9 cellular contexts compared by ENCODE assay signal in the genomic region with DNA sequence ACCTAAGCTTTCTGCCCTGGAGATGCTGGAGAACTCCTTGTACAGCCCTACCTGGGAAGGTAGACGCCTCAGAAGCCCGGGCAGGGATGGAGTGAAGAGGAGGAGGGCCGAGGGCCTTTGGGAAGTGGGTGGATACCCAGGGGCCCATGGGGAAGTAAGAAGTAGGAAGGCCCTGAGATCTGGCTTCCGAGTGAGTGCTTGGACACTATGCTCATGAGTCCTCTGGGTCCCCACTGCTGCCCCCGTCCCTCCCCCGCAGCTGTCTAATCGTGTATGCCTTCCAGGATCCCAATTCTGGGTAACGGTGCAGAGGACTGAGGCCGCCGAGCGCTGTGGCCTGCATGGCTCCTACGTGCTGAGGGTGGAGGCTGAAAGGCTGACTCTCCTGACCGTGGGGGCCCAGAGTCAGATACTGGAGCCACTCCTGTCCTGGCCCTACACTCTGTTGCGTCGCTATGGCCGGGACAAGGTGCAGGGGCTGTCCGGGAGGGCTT. TPM values are rescaled to one million over a fixed set of nuclear protein-coding genes. Genes with fewer than 3 reads are reported as not detected.
DNase-seq lines count a peak whose midpoint lies in the region; ATAC-seq and TF ChIP-seq lines count a peak whose summit lies in the region.
"Had no signal": no experiment of that assay in that cellular context is flagged by ENCODE, and none has a peak within 500 bp of the region (broad histone marks: within the 10 kb centered on the region; RNA-seq: fewer than 3 reads in every experiment).

No MANE protein-coding gene starts in this region.

- CTCF ChIA-PET in MCF 10A (lab: Yijun Ruan, JAX), result interaction anchor here (1.9 kb wide), 1 partner anchor 33 kb away, joined by 4 read pairs; no protein-coding TSS in a partner anchor

- intact Hi-C loops in breast epithelium (cut with DNase I; ENCODE audit: low total_unique reads) (loop anchor here (5.0 kb wide), 1 partner anchor 772 kb away; no protein-coding TSS in a partner anchor), MCF 10A (cut with micrococcal nuclease) (no loop called here), uterus (cut with DNase I; ENCODE audit: low total_unique reads) (no loop called here)

- TF ChIP-seq POLR2A in breast epithelium (IDR thresholded peaks at IDR 0.05) (no peak), uterus (IDR thresholded peaks at IDR 0.05) (no peak)

- no peaks in the 10 kb centered on the region for H3K27me3 Mint-ChIP-seq in MCF 10A (ENCODE audit: insufficient read depth, unreplicated experiment)
- H3K27me3 Mint-ChIP-seq in central memory CD8-positive, alpha-beta T cell, result peaks cover 21% of the 10 kb centered on the region

- POLR2A ChIA-PET in MCF 10A (lab: Yijun Ruan, JAX), result no interaction called here

- DNase-seq in breast epithelium (ENCODE audit: low spot score in 2 of 2), result no peak
- DNase-seq in MCF 10A (ENCODE audit: unreplicated experiment), result no peak
- no peak for DNase-seq in central memory CD8-positive, alpha-beta T cell (ENCODE audit: low spot score in 2 of 2)
- no peak for DNase-seq in uterus
- DNase-seq in central memory CD4-positive, alpha-beta T cell, result no peak
- no peak for DNase-seq in NCI-H82 (lab: John Stamatoyannopoulos, UW)

- no peak overlapping the region for H3K4me3 Mint-ChIP-seq in MCF 10A (ENCODE audit: unreplicated experiment)
- H3K4me3 Mint-ChIP-seq in central memory CD8-positive, alpha-beta T cell, result peak overlapping the region; percentile 88

- H3K4me1 Mint-ChIP-seq in MCF 10A (ENCODE audit: insufficient read depth, unreplicated experiment), result peaks cover 8% of the 10 kb centered on the region
- peaks cover 12% of the 10 kb centered on the region for H3K4me1 Mint-ChIP-seq in central memory CD8-positive, alpha-beta T cell

- no peaks in the 10 kb centered on the region for H3K36me3 ChIP-seq in breast epithelium
- no peaks in the 10 kb centered on the region for H3K36me3 ChIP-seq in uterus

- ATAC-seq in central memory CD8-positive, alpha-beta T cell (replicated peaks; ENCODE audit: extremely low read depth, poor library complexity, severe bottlenecking), result no peak
- ATAC-seq in HG03457 (IDR thresholded peaks at IDR 0.05; ENCODE audit: unreplicated experiment), result no peak

- no peak for TF ChIP-seq CTCF in breast epithelium (IDR thresholded peaks at IDR 0.05)
- no peak for TF ChIP-seq CTCF in MCF 10A (IDR thresholded peaks at IDR 0.05; ENCODE audit: unreplicated experiment)
- no peak for TF ChIP-seq CTCF in uterus (IDR thresholded peaks at IDR 0.05)

- H3K4me1 ChIP-seq in breast epithelium (peaks cover 0 to 9% of the 10 kb centered on the region in 2 donors), mononuclear cell (ENCODE audit: insufficient read depth, low read length) (peaks cover 40% of the 10 kb centered on the region), uterus (peaks cover 0 to 12% of the 10 kb centered on the region in 2 donors)

- no peak overlapping the region for H3K27ac Mint-ChIP-seq in MCF 10A (ENCODE audit: low read depth, unreplicated experiment)
- peak overlapping the region; percentile 88 for H3K27ac Mint-ChIP-seq in central memory CD8-positive, alpha-beta T cell (ENCODE audit: low read depth)

- no peaks in the 10 kb centered on the region for H3K36me3 Mint-ChIP-seq in MCF 10A (ENCODE audit: insufficient read depth, unreplicated experiment)
- peaks cover 27% of the 10 kb centered on the region for H3K36me3 Mint-ChIP-seq in central memory CD8-positive, alpha-beta T cell (ENCODE audit: insufficient read depth)

- H3K9me3 Mint-ChIP-seq in MCF 10A (ENCODE audit: unreplicated experiment), result no peaks in the 10 kb centered on the region
- H3K9me3 Mint-ChIP-seq in central memory CD8-positive, alpha-beta T cell, result no peaks in the 10 kb centered on the region

- H3K9me3 ChIP-seq in breast epithelium, result no peaks in the 10 kb centered on the region
- H3K9me3 ChIP-seq in mononuclear cell (ENCODE audit: low read depth, low read length), result no peaks in the 10 kb centered on the region
- no peaks in the 10 kb centered on the region for H3K9me3 ChIP-seq in uterus

- BruUV-seq in MCF 10A (replicated peaks; lab: Mats Ljungman, UMichigan), result no TSS peak

- H3K4me3 ChIP-seq in breast epithelium, result peak overlapping the region; percentile 73 to 83 (median 73)
- H3K4me3 ChIP-seq in mononuclear cell (ENCODE audit: low read length), result peak overlapping the region; percentile 98
- peak overlapping the region; percentile 59 to 81 for H3K4me3 ChIP-seq in uterus

- no peaks in the 10 kb centered on the region for H3K27me3 ChIP-seq in breast epithelium
- H3K27me3 ChIP-seq in mononuclear cell (ENCODE audit: insufficient read depth, low read length), result no peaks in the 10 kb centered on the region
- H3K27me3 ChIP-seq in uterus, result no peaks in the 10 kb centered on the region

- H3K27ac ChIP-seq in breast epithelium (peak overlapping the region in 1 of 2 donors; percentile 87), uterus (peak overlapping the region; percentile 84 to 88)

RNA-seq across cellular contexts. Expression of a gene that starts 1.1 kb away (rescaled TPM):
- total RNA-seq in breast epithelium, result 10 to 100 TPM; 11.0 to 33.3 (median 13.1) TPM
- total RNA-seq in MCF 10A (2022), result 3.4 and 4.6 TPM in 2 replicates
- total RNA-seq in mononuclear cell, result 2.9 TPM
- total RNA-seq in uterus, result 10 to 100 TPM in 3 of 4 donors, under 1 TPM in 1; 0.29 to 85.0 (median 13.8) TPM

RNA-seq across cellular contexts. Expression of a gene that starts 1.9 kb away (rescaled TPM):
- total RNA-seq in breast epithelium (1 to 10 TPM; 3.7 to 7.8 (median 6.6) TPM), MCF 10A (2022) (0.93 and 1.2 TPM in 2 replicates), mononuclear cell (3.9 TPM), uterus (10 to 100 TPM in 3 of 4 donors, 1 to 10 TPM in 1; 9.5 to 26.5 (median 17.5) TPM)

RNA-seq across cellular contexts. Expression of a gene that starts 25.9 kb away (rescaled TPM):
- total RNA-seq in breast epithelium, result 10 to 100 TPM; 32.1 to 34.5 (median 32.5) TPM
- total RNA-seq in MCF 10A (2022), result 27.6 and 33.0 TPM in 2 replicates
- total RNA-seq in mononuclear cell, result 17.9 TPM
- total RNA-seq in uterus, result 10 to 100 TPM; 13.1 to 40.1 (median 33.9) TPM

RNA-seq across cellular contexts. Expression of a gene that starts 26.2 kb away (rescaled TPM):
- total RNA-seq in breast epithelium (100 to 1,000 TPM; 108 to 130 (median 128) TPM), MCF 10A (2022) (138 and 140 TPM in 2 replicates), mononuclear cell (115 TPM), uterus (10 to 100 TPM; 62.8 to 87.0 (median 70.7) TPM)

RNA-seq across cellular contexts. Expression of a gene that starts 29.6 kb away (rescaled TPM):
- under 1 TPM in 1 of 3 donors, not detected in 2; 0.66 TPM for total RNA-seq in breast epithelium
- total RNA-seq in MCF 10A (2022), result 4.3 and 4.7 TPM in 2 replicates
- total RNA-seq in mononuclear cell, result not detected
- not detected for total RNA-seq in uterus
- total RNA-seq: M059J had no signal
